ENCODE assay signal across 8 cellular contexts in genomic region chr5:181217805-181218065, GRCh38. TPM values are rescaled to one million over a fixed set of nuclear protein-coding genes. Genes with fewer than 3 reads are reported as not detected.
A peak's percentile ranks its signal among the peaks of the same experiment; 100 is the strongest.
DNase-seq lines count a peak whose midpoint lies in the region; ATAC-seq and TF ChIP-seq lines count a peak whose summit lies in the region.

No MANE protein-coding gene starts in this region.

- no peaks in the 10 kb centered on the region for H3K27me3 ChIP-seq in CD4-positive, alpha-beta memory T cell (ENCODE audit: insufficient read depth, low read length)
- H3K27me3 ChIP-seq in WERI-Rb-1 (ENCODE audit: insufficient read depth, low read depth, severe bottlenecking) (no peaks in the 10 kb centered on the region), esophagus squamous epithelium (no peaks in the 10 kb centered on the region)

- TF ChIP-seq POLR2A in esophagus squamous epithelium (IDR thresholded peaks at IDR 0.05) = no peak

- intact Hi-C loops in CD4-positive, alpha-beta memory T cell (cut with micrococcal nuclease) = loop anchor here (1.0 kb wide), 2 partner anchors 10 to 26 kb away; no protein-coding TSS in a partner anchor
- intact Hi-C loops in esophagus squamous epithelium (cut with DNase I) = no loop called here

- 0 to 3% methylated on average over 4 to 6 of the region's 13 CpGs for WGBS in esophagus squamous epithelium, 2 donors

- POLR2A ChIA-PET in CD4-positive, alpha-beta memory T cell (lab: Charles Lee; ENCODE audit: partially characterized antibody) = interaction anchor here (1.1 to 3.7 kb wide), 6 partner anchors 11 to 44 kb away, joined by 3 to 79 read pairs (median 18); partner anchors contain the start of genes RACK1, TRIM52 and TRIM7

- peaks cover 2 to 22% of the 10 kb centered on the region in 2 donors for H3K27me3 Mint-ChIP-seq in CD4-positive, alpha-beta memory T cell
- H3K27me3 Mint-ChIP-seq in progenitor cell of endocrine pancreas = peaks cover 50% of the 10 kb centered on the region

- no peaks in the 10 kb centered on the region for H3K36me3 ChIP-seq in CD4-positive, alpha-beta memory T cell (ENCODE audit: insufficient read depth, low read length)
- H3K36me3 ChIP-seq in WERI-Rb-1 (no peaks in the 10 kb centered on the region), esophagus squamous epithelium (no peaks in the 10 kb centered on the region)

- peaks cover 39% of the 10 kb centered on the region for H3K4me1 ChIP-seq in CD4-positive, alpha-beta memory T cell (ENCODE audit: insufficient read depth, low read length)
- H3K4me1 ChIP-seq in esophagus squamous epithelium = peaks cover 9 to 48% (median 17%) of the 10 kb centered on the region in 3 donors

- TF ChIP-seq CTCF in WERI-Rb-1 (IDR thresholded peaks at IDR 0.05; ENCODE audit: low read depth, low read length) = no peak
- no peak for TF ChIP-seq CTCF in esophagus squamous epithelium (IDR thresholded peaks at IDR 0.05)
- TF ChIP-seq CTCF in progenitor cell of endocrine pancreas (IDR thresholded peaks at IDR 0.05; ENCODE audit: unreplicated experiment) = no peak

- H3K27ac ChIP-seq in CD4-positive, alpha-beta memory T cell (ENCODE audit: low read depth, low read length) = peak overlapping the region; percentile 54
- H3K27ac ChIP-seq in WERI-Rb-1 (no peak overlapping the region), esophagus squamous epithelium (peak overlapping the region; percentile 53 to 82 (median 79))

- peak overlapping the region; percentile 95 to 100 (median 99) for H3K4me3 Mint-ChIP-seq in CD4-positive, alpha-beta memory T cell
- H3K4me3 Mint-ChIP-seq in progenitor cell of endocrine pancreas (ENCODE audit: low read depth) = peak overlapping the region; percentile 57

- ATAC-seq in HG02623 (IDR thresholded peaks at IDR 0.05; ENCODE audit: unreplicated experiment) (peak; percentile 9), HG02759 (IDR thresholded peaks at IDR 0.05; ENCODE audit: unreplicated experiment) (no peak), HG02938 (IDR thresholded peaks at IDR 0.05; ENCODE audit: unreplicated experiment) (no peak)

- H3K27ac Mint-ChIP-seq in CD4-positive, alpha-beta memory T cell = peak overlapping the region; percentile 96 to 100 (median 98)
- peak overlapping the region; percentile 99 for H3K27ac Mint-ChIP-seq in progenitor cell of endocrine pancreas

- DNase-seq in CD4-positive, alpha-beta memory T cell = peak in 3 of 5 donors; percentile 64 to 72 (median 65)
- DNase-seq in WERI-Rb-1 = no peak
- DNase-seq in esophagus squamous epithelium (lab: John Stamatoyannopoulos, UW) = no peak
- DNase-seq in progenitor cell of endocrine pancreas (ENCODE audit: low spot score, unreplicated experiment) = no peak
- no peak for DNase-seq in hypothalamus (lab: John Stamatoyannopoulos, UW)

- no peaks in the 10 kb centered on the region for H3K9me3 ChIP-seq in CD4-positive, alpha-beta memory T cell (ENCODE audit: control insufficient read depth in 1 of 2, low read length in 2 of 2)
- H3K9me3 ChIP-seq in WERI-Rb-1 (ENCODE audit: severe bottlenecking) (no peaks in the 10 kb centered on the region), esophagus squamous epithelium (no peaks in the 10 kb centered on the region)

- CTCF ChIA-PET in CD4-positive, alpha-beta memory T cell (lab: Charles Lee; ENCODE audit: partially characterized antibody) = interaction anchor here (1.0 to 2.5 kb wide), 2 partner anchors 10 to 28 kb away, joined by 3 to 16 read pairs; no protein-coding TSS in a partner anchor

- H3K36me3 Mint-ChIP-seq in CD4-positive, alpha-beta memory T cell = peaks cover 0 to 30% of the 10 kb centered on the region in 2 donors
- peaks cover 5% of the 10 kb centered on the region for H3K36me3 Mint-ChIP-seq in progenitor cell of endocrine pancreas (ENCODE audit: insufficient read depth)

- H3K4me1 Mint-ChIP-seq in CD4-positive, alpha-beta memory T cell = peaks cover 28 to 60% (median 47%) of the 10 kb centered on the region in 4 donors
- H3K4me1 Mint-ChIP-seq in progenitor cell of endocrine pancreas (ENCODE audit: low read depth) = peaks cover 7% of the 10 kb centered on the region

- peaks cover 0 to 40% (median 4%) of the 10 kb centered on the region in 8 donors for H3K9me3 Mint-ChIP-seq in CD4-positive, alpha-beta memory T cell
- H3K9me3 Mint-ChIP-seq in progenitor cell of endocrine pancreas (ENCODE audit: low read depth) = no peaks in the 10 kb centered on the region

- peak overlapping the region; percentile 32 to 61 for H3K4me3 ChIP-seq in CD4-positive, alpha-beta memory T cell (ENCODE audit: low read length in 2 of 2)
- H3K4me3 ChIP-seq in WERI-Rb-1 (ENCODE audit: low read depth, low read length) (peak overlapping the region; percentile 54), esophagus squamous epithelium (peak overlapping the region; percentile 29 to 63 (median 46))

RNA-seq across cellular contexts. Expression of gene TRIM41, which starts 5.3 kb away (rescaled TPM):
- 10 to 100 TPM; 39.9 to 40.7 TPM for total RNA-seq in CD4-positive, alpha-beta memory T cell
- polyA plus RNA-seq in CD4-positive, alpha-beta memory T cell = 1 to 10 TPM; 1.7 to 2.0 TPM
- total RNA-seq in esophagus squamous epithelium = 10 to 100 TPM; 12.0 to 22.1 (median 13.8) TPM
- 37.4 and 37.6 TPM in 2 replicates for total RNA-seq in progenitor cell of endocrine pancreas

RNA-seq across cellular contexts. Expression of gene TRIM7, which starts 12.7 kb away (rescaled TPM):
- total RNA-seq in CD4-positive, alpha-beta memory T cell = 1 to 10 TPM; 3.3 to 4.2 TPM
- polyA plus RNA-seq in CD4-positive, alpha-beta memory T cell = under 1 TPM; 0.63 to 0.69 TPM
- total RNA-seq in esophagus squamous epithelium (10 to 100 TPM; 44.8 to 80.6 (median 54.5) TPM), progenitor cell of endocrine pancreas (not detected in 2 replicates)

RNA-seq across cellular contexts. Expression of gene RACK1, which starts 26.0 kb away (rescaled TPM):
- 1,000 to 10,000 TPM; 1,956 to 2,001 TPM for total RNA-seq in CD4-positive, alpha-beta memory T cell
- 1,000 to 10,000 TPM; 2,065 to 2,145 TPM for polyA plus RNA-seq in CD4-positive, alpha-beta memory T cell
- total RNA-seq in esophagus squamous epithelium = 1,000 to 10,000 TPM; 1,705 to 2,735 (median 2,064) TPM
- 1,813 and 1,855 TPM in 2 replicates for total RNA-seq in progenitor cell of endocrine pancreas

RNA-seq across cellular contexts. Expression of gene TRIM52, which starts 43.2 kb away (rescaled TPM):
- 10 to 100 TPM; 73.0 to 76.8 TPM for total RNA-seq in CD4-positive, alpha-beta memory T cell
- 10 to 100 TPM; 19.4 to 47.2 TPM for polyA plus RNA-seq in CD4-positive, alpha-beta memory T cell
- total RNA-seq in esophagus squamous epithelium (10 to 100 TPM in 1 of 4 donors, 1 to 10 TPM in 3; 2.0 to 11.1 (median 3.3) TPM), progenitor cell of endocrine pancreas (10.7 and 12.3 TPM in 2 replicates)

Comparison
In these comparisons a context has a peak if more than half of its experiments do, and no peak if none do; other contexts are left out.
1. DNase-seq: peak in CD4-positive, alpha-beta memory T cell (3 of 5); none in WERI-Rb-1 (single experiment), esophagus squamous epithelium (single experiment), progenitor cell of endocrine pancreas (single experiment) and hypothalamus (0 of 51).
2. RNA of gene TRIM7, which starts 12.7 kb away (total RNA-seq): 44.8 to 80.6 TPM in esophagus squamous epithelium; 3.3 to 4.2 TPM in CD4-positive, alpha-beta memory T cell and not detected in progenitor cell of endocrine pancreas; every median in the first group is over 4 times any median in the second.
3. Peak in every context shown above with its lines, with median percentiles within 50 percentile points of each other: H3K4me3 ChIP-seq.